In the genomic region with DNA sequence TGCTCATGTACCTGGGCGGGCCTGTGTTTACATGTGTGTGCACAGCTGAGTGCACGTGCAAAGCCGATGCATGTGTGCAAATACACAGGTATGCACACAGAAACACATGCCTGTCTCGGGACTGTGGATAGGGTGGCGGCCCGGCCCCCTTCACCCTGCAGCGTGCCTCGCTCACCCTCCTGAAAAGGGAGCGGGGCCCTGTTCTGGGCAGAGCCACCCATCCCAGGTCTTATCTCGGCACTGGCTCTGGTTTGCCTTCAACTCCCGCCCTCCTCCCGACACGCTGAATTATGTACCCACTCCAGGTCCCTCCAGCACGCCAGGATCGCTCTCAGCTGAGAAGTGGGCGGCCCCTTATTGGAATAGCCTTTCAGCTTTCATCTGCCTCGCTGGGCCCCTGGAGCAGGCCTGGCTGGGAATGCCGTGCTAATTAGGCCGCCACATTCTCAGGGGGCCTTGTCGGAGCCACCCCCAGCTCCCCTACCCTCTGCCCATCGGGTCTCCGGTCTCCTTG, we compare ENCODE assay signal across 1 cellular context.
TF ChIP-seq lines count a peak whose summit lies in the region.

No MANE protein-coding gene starts in this region.

TF ChIP-seq in WTC11, 78 proteins besides CTCF, POLR2A, EP300 and RAD21 (continued from another document):
- TF ChIP-seq, protein P1, sequence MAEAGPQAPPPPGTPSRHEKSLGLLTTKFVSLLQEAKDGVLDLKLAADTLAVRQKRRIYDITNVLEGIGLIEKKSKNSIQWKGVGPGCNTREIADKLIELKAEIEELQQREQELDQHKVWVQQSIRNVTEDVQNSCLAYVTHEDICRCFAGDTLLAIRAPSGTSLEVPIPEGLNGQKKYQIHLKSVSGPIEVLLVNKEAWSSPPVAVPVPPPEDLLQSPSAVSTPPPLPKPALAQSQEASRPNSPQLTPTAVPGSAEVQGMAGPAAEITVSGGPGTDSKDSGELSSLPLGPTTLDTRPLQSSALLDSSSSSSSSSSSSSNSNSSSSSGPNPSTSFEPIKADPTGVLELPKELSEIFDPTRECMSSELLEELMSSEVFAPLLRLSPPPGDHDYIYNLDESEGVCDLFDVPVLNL (CRISPR knock-in tag; IDR thresholded peaks at IDR 0.05; ENCODE audit: borderline replicate concordance, low read depth): no peak
TF ChIP-seq in WTC11: peak in this region for 0.
